Comparison of ENCODE assay signal across 1 cellular context in the genomic region with DNA sequence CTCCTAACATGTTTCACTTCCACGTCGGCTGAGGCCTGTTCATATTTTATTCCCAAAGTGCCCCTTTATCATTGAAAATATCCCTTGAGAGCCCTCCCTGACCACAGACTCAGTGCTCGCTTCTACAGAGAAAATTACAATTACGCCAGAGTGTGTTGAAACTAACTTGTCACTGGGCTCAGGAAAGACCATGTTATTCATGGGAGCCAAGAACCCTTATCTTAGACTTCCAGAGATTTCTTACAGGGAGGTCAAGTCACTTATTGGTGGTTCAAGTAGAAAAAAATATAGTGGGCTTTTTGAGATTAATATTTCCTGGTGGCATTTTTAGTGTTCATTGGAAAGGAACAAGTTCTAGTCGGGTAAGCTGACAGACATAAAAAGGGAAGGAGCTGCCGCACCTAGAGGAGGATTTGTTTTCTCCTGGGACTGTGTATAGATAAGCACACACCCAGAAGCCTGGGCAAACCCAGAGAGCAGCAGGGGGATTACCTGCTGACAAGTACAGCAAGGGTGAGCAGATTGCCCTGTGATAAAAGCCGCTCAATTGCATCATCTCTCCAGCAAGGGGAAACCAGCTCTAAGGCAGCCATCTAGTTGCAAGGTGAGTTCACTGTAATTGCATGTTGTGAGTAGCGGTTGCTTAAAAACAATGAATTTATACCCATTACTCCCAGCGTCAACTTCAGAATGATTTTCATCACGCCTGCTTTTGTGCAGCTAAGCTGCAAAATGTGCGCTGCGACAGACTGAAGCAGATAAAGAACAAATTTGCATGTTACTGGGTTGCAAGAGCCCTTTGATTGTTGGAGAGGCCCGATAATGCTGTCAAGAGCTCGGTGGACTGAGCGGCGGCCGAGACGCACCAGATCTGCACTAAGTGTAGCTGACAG.
TF ChIP-seq lines count a peak whose summit lies in the region.

No MANE protein-coding gene starts in this region.

TF ChIP-seq in K562, 482 proteins besides CTCF, POLR2A, EP300 and RAD21 (continued from another document):
- TF ChIP-seq, protein P1, sequence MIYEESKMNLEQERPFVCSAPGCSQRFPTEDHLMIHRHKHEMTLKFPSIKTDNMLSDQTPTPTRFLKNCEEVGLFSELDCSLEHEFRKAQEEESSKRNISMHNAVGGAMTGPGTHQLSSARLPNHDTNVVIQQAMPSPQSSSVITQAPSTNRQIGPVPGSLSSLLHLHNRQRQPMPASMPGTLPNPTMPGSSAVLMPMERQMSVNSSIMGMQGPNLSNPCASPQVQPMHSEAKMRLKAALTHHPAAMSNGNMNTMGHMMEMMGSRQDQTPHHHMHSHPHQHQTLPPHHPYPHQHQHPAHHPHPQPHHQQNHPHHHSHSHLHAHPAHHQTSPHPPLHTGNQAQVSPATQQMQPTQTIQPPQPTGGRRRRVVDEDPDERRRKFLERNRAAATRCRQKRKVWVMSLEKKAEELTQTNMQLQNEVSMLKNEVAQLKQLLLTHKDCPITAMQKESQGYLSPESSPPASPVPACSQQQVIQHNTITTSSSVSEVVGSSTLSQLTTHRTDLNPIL (CRISPR knock-in tag; IDR thresholded peaks at IDR 0.05): no peak
- TF ChIP-seq, protein P2, sequence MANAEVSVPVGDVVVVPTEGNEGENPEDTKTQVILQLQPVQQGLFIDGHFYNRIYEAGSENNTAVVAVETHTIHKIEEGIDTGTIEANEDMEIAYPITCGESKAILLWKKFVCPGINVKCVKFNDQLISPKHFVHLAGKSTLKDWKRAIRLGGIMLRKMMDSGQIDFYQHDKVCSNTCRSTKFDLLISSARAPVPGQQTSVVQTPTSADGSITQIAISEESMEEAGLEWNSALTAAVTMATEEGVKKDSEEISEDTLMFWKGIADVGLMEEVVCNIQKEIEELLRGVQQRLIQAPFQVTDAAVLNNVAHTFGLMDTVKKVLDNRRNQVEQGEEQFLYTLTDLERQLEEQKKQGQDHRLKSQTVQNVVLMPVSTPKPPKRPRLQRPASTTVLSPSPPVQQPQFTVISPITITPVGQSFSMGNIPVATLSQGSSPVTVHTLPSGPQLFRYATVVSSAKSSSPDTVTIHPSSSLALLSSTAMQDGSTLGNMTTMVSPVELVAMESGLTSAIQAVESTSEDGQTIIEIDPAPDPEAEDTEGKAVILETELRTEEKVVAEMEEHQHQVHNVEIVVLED (CRISPR knock-in tag; IDR thresholded peaks at IDR 0.05): no peak
- TF ChIP-seq ZNF184 (CRISPR knock-in tag; IDR thresholded peaks at IDR 0.05): no peak
- TF ChIP-seq ZNF12 (CRISPR knock-in tag; IDR thresholded peaks at IDR 0.05): no peak
- TF ChIP-seq NUFIP1 (IDR thresholded peaks at IDR 0.05; ENCODE audit: partially characterized antibody): no peak
- no peak for TF ChIP-seq ZBED1 (IDR thresholded peaks at IDR 0.05)
- TF ChIP-seq FUS (optimal IDR thresholded peaks at IDR 0.05; ENCODE audit: low read depth, low read length): no peak
